Comparison of ENCODE assay signal across 14 cellular contexts in the genomic region with DNA sequence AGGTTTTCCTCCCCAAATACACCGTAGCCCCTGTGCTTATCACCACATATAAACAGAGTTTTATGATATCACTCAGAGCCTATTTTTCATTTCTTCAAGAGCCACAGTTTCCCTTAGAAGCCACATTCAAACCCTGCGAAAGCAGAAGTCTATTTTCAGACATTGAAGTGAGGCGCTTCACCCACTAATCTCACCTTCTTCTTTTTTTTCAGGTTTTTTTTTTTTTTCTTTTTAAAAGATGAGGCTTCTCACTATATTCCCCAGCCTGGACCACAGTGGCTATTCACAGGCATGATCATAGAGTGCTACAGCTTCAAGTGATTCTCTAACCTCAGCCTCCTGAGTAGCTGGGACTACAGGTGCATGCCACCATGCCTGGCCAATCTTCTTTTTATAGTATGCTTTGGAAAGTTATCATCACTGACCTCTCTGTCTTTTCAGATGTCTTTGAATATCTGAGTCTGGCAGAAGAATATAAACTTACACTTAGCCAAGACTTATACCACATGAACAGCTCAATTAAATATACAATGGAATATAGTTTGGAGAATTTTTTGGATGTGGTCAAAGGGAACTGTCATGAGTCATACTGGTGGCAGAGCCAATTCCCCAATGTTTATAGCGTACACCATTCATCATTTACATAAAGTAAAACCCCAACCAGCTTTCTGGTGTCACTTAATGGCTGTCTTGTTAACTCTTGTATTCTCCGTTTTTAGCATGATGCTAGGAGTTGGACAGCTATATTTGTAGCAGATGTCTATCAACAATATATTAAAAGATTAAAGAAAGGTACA. TPM values are rescaled to one million over a fixed set of nuclear protein-coding genes. Genes with fewer than 3 reads are reported as not detected.
DNase-seq lines count a peak whose midpoint lies in the region; ATAC-seq and TF ChIP-seq lines count a peak whose summit lies in the region.
"Had no signal": no experiment of that assay in that cellular context is flagged by ENCODE, and none has a peak within 500 bp of the region (broad histone marks: within the 10 kb centered on the region; RNA-seq: fewer than 3 reads in every experiment).

No MANE protein-coding gene starts in this region.

- DNase-seq in AG04450 (ENCODE audit: low read depth, low spot score) (peak; percentile 24), HT1080 (ENCODE audit: low read depth) (peak; percentile 41), NCI-H2171 treated with DMSO at 0.1 percent for 48 hours (lab: John Stamatoyannopoulos, UW) (no peak), NAMALWA (ENCODE audit: low spot score) (no peak), gastrocnemius medialis (no peak)
- no peak for DNase-seq in activated CD4-positive, alpha-beta T cell treated with anti-CD3 and anti-CD28 coated beads for 36 hours
- DNase-seq: glutamatergic neuron; NCI-H446 treated with DMSO at 0.1 percent for 48 hours; small intestine; stimulated activated naive CD4-positive, alpha-beta T cell treated with Interleukin-2 at 50 U/mL for 16 hours had no signal

- TF ChIP-seq CTCF in AG04450 (IDR thresholded peaks at IDR 0.05; ENCODE audit: low read depth, low read length) (no peak), gastrocnemius medialis (IDR thresholded peaks at IDR 0.05 in 4 of 5, conservative IDR thresholded peaks at IDR 0.05 in 1 of 5) (no peak)

- no peaks in the 10 kb centered on the region for H3K9me3 ChIP-seq in AG04450 (ENCODE audit: control insufficient read depth, insufficient read depth, low read length)
- no peaks in the 10 kb centered on the region for H3K9me3 ChIP-seq in gastrocnemius medialis
- H3K9me3 ChIP-seq: A549 had no signal

- H3K4me1 Mint-ChIP-seq in activated CD4-positive, alpha-beta T cell treated with anti-CD3 and anti-CD28 coated beads for 36 hours = no peaks in the 10 kb centered on the region

- CTCF ChIA-PET in AG04450 (lab: Charles Lee) = no interaction called here
- CTCF ChIA-PET in activated CD4-positive, alpha-beta T cell treated with anti-CD3 and anti-CD28 coated beads for 36 hours (lab: Charles Lee) = interaction anchor here (0.6 to 0.9 kb wide), 3 partner anchors 8 to 43 kb away, joined by 3 read pairs; no protein-coding TSS in a partner anchor

- intact Hi-C loops in activated CD4-positive, alpha-beta T cell treated with anti-CD3 and anti-CD28 coated beads for 36 hours (cut with DNase I, micrococcal nuclease) = no loop called here
- intact Hi-C loops in gastrocnemius medialis (cut with DNase I; ENCODE audit: low total_unique reads) = no loop called here

- in situ Hi-C loops in gastrocnemius medialis (cut with MboI; ENCODE audit: low sequenced_read_pairs in 4 of 4) = no loop called here

- no peaks in the 10 kb centered on the region for H3K36me3 ChIP-seq in gastrocnemius medialis

- H3K4me3 ChIP-seq in AG04450 (ENCODE audit: low read depth, low read length) (no peak overlapping the region), gastrocnemius medialis (no peak overlapping the region)
- H3K4me3 ChIP-seq: A549 had no signal

- ATAC-seq in GM19372 (IDR thresholded peaks at IDR 0.05; ENCODE audit: low read depth, unreplicated experiment) (peak; percentile 71), HG02840 (IDR thresholded peaks at IDR 0.05; ENCODE audit: low FRiP score, unreplicated experiment) (peak; percentile 71), gastrocnemius medialis (no peak)
- no peak for ATAC-seq in activated CD4-positive, alpha-beta T cell treated with anti-CD3 and anti-CD28 coated beads for 36 hours
- ATAC-seq: A549 had no signal

- no peaks in the 10 kb centered on the region for H3K9me3 Mint-ChIP-seq in activated CD4-positive, alpha-beta T cell treated with anti-CD3 and anti-CD28 coated beads for 36 hours (ENCODE audit: low read depth)

- no peak overlapping the region for H3K4me3 Mint-ChIP-seq in activated CD4-positive, alpha-beta T cell treated with anti-CD3 and anti-CD28 coated beads for 36 hours
- H3K4me3 Mint-ChIP-seq: T-helper 1 cell treated with Interleukin-12 subunit alpha and Interleukin-12 subunit beta and Interleukin-4 antibody, amounts not matched to agents 30 μg/mL and 1 μg/mL, for 36 hours had no signal

- POLR2A ChIA-PET in AG04450 (lab: Yijun Ruan, JAX) = no interaction called here
- POLR2A ChIA-PET in activated CD4-positive, alpha-beta T cell treated with anti-CD3 and anti-CD28 coated beads for 36 hours (lab: Charles Lee) = no interaction called here

- no peak for TF ChIP-seq POLR2A in gastrocnemius medialis (IDR thresholded peaks at IDR 0.05)

- H3K27ac ChIP-seq in AG04450 (ENCODE audit: low read depth, low read length) (no peak overlapping the region), gastrocnemius medialis (no peak overlapping the region)
- H3K27ac ChIP-seq: A549 had no signal

- H3K27ac Mint-ChIP-seq in activated CD4-positive, alpha-beta T cell treated with anti-CD3 and anti-CD28 coated beads for 36 hours = no peak overlapping the region
- H3K27ac Mint-ChIP-seq: T-helper 1 cell treated with Interleukin-12 subunit alpha and Interleukin-12 subunit beta and Interleukin-4 antibody, amounts not matched to agents 30 μg/mL and 1 μg/mL, for 36 hours had no signal

- H3K27me3 ChIP-seq in AG04450 (ENCODE audit: control insufficient read depth, insufficient read depth, low read length) = no peaks in the 10 kb centered on the region
- no peaks in the 10 kb centered on the region for H3K27me3 ChIP-seq in gastrocnemius medialis

- peaks cover 5% of the 10 kb centered on the region for H3K27me3 Mint-ChIP-seq in activated CD4-positive, alpha-beta T cell treated with anti-CD3 and anti-CD28 coated beads for 36 hours

- no peaks in the 10 kb centered on the region for H3K4me1 ChIP-seq in gastrocnemius medialis
- H3K4me1 ChIP-seq: A549 had no signal

- H3K36me3 Mint-ChIP-seq in activated CD4-positive, alpha-beta T cell treated with anti-CD3 and anti-CD28 coated beads for 36 hours (ENCODE audit: low read depth) = no peaks in the 10 kb centered on the region

RNA-seq across cellular contexts. Expression of a gene that starts 59.7 kb away (rescaled TPM):
- polyA plus RNA-seq in AG04450 (2011; rRNA removed) = 59.3 and 75.6 TPM in 2 replicates
- polyA minus RNA-seq in AG04450 (2011; rRNA and poly(A)+ RNA removed) = 50.8 and 65.0 TPM in 2 replicates
- total RNA-seq in HT1080 (2014; rRNA removed; shearing (Covaris generic)) = 119 and 131 TPM in 2 replicates
- 94.2 and 105 TPM in 2 replicates for polyA plus RNA-seq in HT1080 (2015; cell fraction: cytosol; rRNA removed)
- 54.2 and 69.6 TPM in 2 replicates for polyA plus RNA-seq in HT1080 (2015; cell fraction: nucleus; rRNA removed)
- total RNA-seq in activated CD4-positive, alpha-beta T cell treated with anti-CD3 and anti-CD28 coated beads for 36 hours = 10 to 100 TPM; 26.5 to 27.2 TPM
- 10 to 100 TPM; 45.0 to 69.9 (median 64.2) TPM for total RNA-seq in gastrocnemius medialis

Comparison
In these comparisons a context has a peak if more than half of its experiments do, and no peak if none do; other contexts are left out.
1. DNase-seq: peak in AG04450 (single experiment) and HT1080 (single experiment); none in NCI-H2171 treated with DMSO at 0.1 percent for 48 hours (single experiment), NAMALWA (single experiment), activated CD4-positive, alpha-beta T cell treated with anti-CD3 and anti-CD28 coated beads for 36 hours (single experiment) and gastrocnemius medialis (0 of 2).
2. ATAC-seq: peak in GM19372 (single experiment) and HG02840 (single experiment); none in activated CD4-positive, alpha-beta T cell treated with anti-CD3 and anti-CD28 coated beads for 36 hours (single experiment) and gastrocnemius medialis (0 of 2).